In genomic region chr18:9827211-9827855, GRCh38 we compare ENCODE assay signal across 1 cellular context.
TF ChIP-seq lines count a peak whose summit lies in the region.

No MANE protein-coding gene starts in this region.

TF ChIP-seq in SK-N-SH, 30 proteins besides CTCF, POLR2A, EP300 and RAD21 (continued from another document):
- TF ChIP-seq MEF2A (IDR thresholded peaks at IDR 0.05; ENCODE audit: borderline replicate concordance, low read depth): no peak
- TF ChIP-seq TAF1 (IDR thresholded peaks at IDR 0.05; ENCODE audit: borderline replicate concordance, low read depth, low read length): no peak
- TF ChIP-seq YY1 (IDR thresholded peaks at IDR 0.05; ENCODE audit: low read depth): no peak
- TF ChIP-seq SMC3 (IDR thresholded peaks at IDR 0.05; ENCODE audit: low read depth, low read length): no peak
- TF ChIP-seq FOXM1 (IDR thresholded peaks at IDR 0.05; ENCODE audit: low read depth): no peak
- TF ChIP-seq RFX5 (IDR thresholded peaks at IDR 0.05; ENCODE audit: low read length): no peak
- no peak for TF ChIP-seq SIN3A (IDR thresholded peaks at IDR 0.05; ENCODE audit: borderline replicate concordance, low read depth, low read length)
